In the genomic region with DNA sequence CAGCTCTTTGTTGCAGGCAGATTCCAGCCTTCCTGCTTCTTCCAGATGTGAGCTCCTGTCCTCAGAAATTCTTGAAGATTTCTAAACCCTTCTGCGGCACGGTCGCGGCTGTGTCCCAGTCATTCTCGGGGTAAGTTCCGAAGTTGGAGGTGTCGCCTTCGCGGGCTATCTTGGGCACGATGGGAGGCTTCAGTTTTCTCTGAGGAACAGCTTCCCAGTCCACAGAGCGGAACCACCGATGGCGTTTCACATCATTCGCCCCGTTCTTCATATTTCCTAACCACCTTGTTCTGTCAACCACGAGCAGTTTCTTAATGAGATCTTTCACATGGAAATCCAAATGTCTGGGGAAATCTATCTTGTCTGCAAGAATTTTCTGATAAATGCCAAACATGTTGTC, we compare ENCODE assay signal across 1 cellular context.
TF ChIP-seq lines count a peak whose summit lies in the region.

No MANE protein-coding gene starts in this region.

TF ChIP-seq in GM12878, 131 proteins besides CTCF, POLR2A, EP300 and RAD21:
- TF ChIP-seq MXI1 (IDR thresholded peaks at IDR 0.05; ENCODE audit: low read depth, low read length) (no peak), NBN (IDR thresholded peaks at IDR 0.05) (no peak), SMAD1 (IDR thresholded peaks at IDR 0.05; ENCODE audit: low read depth, partially characterized antibody) (no peak), MTA2 (IDR thresholded peaks at IDR 0.05; ENCODE audit: low read depth) (no peak), SMARCA5 (IDR thresholded peaks at IDR 0.05) (no peak), EED (IDR thresholded peaks at IDR 0.05; ENCODE audit: low read depth) (no peak), MEF2A (IDR thresholded peaks at IDR 0.05; ENCODE audit: insufficient read depth, low read depth, low read length) (no peak), YY1 (IDR thresholded peaks at IDR 0.05; ENCODE audit: low read depth, low read length) (no peak)
- TF ChIP-seq, protein P1, sequence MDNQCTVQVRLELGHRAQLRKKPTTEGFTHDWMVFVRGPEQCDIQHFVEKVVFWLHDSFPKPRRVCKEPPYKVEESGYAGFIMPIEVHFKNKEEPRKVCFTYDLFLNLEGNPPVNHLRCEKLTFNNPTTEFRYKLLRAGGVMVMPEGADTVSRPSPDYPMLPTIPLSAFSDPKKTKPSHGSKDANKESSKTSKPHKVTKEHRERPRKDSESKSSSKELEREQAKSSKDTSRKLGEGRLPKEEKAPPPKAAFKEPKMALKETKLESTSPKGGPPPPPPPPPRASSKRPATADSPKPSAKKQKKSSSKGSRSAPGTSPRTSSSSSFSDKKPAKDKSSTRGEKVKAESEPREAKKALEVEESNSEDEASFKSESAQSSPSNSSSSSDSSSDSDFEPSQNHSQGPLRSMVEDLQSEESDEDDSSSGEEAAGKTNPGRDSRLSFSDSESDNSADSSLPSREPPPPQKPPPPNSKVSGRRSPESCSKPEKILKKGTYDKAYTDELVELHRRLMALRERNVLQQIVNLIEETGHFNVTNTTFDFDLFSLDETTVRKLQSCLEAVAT (IDR thresholded peaks at IDR 0.05), result no peak
- TF ChIP-seq, protein P2, sequence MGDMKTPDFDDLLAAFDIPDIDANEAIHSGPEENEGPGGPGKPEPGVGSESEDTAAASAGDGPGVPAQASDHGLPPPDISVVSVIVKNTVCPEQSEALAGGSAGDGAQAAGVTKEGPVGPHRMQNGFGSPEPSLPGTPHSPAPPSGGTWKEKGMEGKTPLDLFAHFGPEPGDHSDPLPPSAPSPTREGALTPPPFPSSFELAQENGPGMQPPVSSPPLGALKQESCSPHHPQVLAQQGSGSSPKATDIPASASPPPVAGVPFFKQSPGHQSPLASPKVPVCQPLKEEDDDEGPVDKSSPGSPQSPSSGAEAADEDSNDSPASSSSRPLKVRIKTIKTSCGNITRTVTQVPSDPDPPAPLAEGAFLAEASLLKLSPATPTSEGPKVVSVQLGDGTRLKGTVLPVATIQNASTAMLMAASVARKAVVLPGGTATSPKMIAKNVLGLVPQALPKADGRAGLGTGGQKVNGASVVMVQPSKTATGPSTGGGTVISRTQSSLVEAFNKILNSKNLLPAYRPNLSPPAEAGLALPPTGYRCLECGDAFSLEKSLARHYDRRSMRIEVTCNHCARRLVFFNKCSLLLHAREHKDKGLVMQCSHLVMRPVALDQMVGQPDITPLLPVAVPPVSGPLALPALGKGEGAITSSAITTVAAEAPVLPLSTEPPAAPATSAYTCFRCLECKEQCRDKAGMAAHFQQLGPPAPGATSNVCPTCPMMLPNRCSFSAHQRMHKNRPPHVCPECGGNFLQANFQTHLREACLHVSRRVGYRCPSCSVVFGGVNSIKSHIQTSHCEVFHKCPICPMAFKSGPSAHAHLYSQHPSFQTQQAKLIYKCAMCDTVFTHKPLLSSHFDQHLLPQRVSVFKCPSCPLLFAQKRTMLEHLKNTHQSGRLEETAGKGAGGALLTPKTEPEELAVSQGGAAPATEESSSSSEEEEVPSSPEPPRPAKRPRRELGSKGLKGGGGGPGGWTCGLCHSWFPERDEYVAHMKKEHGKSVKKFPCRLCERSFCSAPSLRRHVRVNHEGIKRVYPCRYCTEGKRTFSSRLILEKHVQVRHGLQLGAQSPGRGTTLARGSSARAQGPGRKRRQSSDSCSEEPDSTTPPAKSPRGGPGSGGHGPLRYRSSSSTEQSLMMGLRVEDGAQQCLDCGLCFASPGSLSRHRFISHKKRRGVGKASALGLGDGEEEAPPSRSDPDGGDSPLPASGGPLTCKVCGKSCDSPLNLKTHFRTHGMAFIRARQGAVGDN (IDR thresholded peaks at IDR 0.05), result no peak
